In genomic region chr7:38452615-38453014, GRCh38 we compare ENCODE assay signal across 30 cellular contexts.
DNase-seq lines count a peak whose midpoint lies in the region; ATAC-seq and TF ChIP-seq lines count a peak whose summit lies in the region.
"Had no signal": no experiment of that assay in that cellular context is flagged by ENCODE, and none has a peak within 500 bp of the region (broad histone marks: within the 10 kb centered on the region; RNA-seq: fewer than 3 reads in every experiment).

No MANE protein-coding gene starts in this region.

- H3K27ac ChIP-seq in right atrium auricular region (no peak overlapping the region), heart right ventricle (peak overlapping the region in 3 of 10 donors; percentile 20 to 51 (median 37))
- H3K27ac ChIP-seq: gastrocnemius medialis, stomach, WERI-Rb-1 had no signal

- H3K27me3 ChIP-seq in right atrium auricular region = no peaks in the 10 kb centered on the region
- H3K27me3 ChIP-seq in heart right ventricle = no peaks in the 10 kb centered on the region
- H3K27me3 ChIP-seq: gastrocnemius medialis, stomach had no signal

- no peaks in the 10 kb centered on the region for H3K27me3 Mint-ChIP-seq in activated naive CD4-positive, alpha-beta T cell treated with anti-CD3 and anti-CD28 coated beads, Interleukin-2, amount 10 ng/mL, durations not matched to agents 7 days and 5 days

- H3K4me1 Mint-ChIP-seq in activated naive CD4-positive, alpha-beta T cell treated with anti-CD3 and anti-CD28 coated beads, Interleukin-2, amount 10 ng/mL, durations not matched to agents 7 days and 5 days = no peaks in the 10 kb centered on the region
- H3K4me1 Mint-ChIP-seq: activated CD4-positive, alpha-beta T cell treated with anti-CD3 and anti-CD28 coated beads, Interleukin-2, amount 10 ng/mL, durations not matched to agents 24 days and 14 days; B cell; CD8-positive, alpha-beta memory T cell; immature natural killer cell had no signal

- in situ Hi-C loops in GM13976 (cut with MboI; ENCODE audit: low sequenced_read_pairs, unreplicated experiment) = no loop called here

- H3K4me3 ChIP-seq in right atrium auricular region (no peak overlapping the region), heart right ventricle (no peak overlapping the region)
- H3K4me3 ChIP-seq: gastrocnemius medialis, stomach had no signal

- H3K9me3 Mint-ChIP-seq in activated naive CD4-positive, alpha-beta T cell treated with anti-CD3 and anti-CD28 coated beads, Interleukin-2, amount 10 ng/mL, durations not matched to agents 7 days and 5 days = peaks cover 3% of the 10 kb centered on the region
- H3K9me3 Mint-ChIP-seq: H9 had no signal

- no peak overlapping the region for H3K27ac Mint-ChIP-seq in activated naive CD4-positive, alpha-beta T cell treated with anti-CD3 and anti-CD28 coated beads, Interleukin-2, amount 10 ng/mL, durations not matched to agents 7 days and 5 days
- H3K27ac Mint-ChIP-seq: activated CD4-positive, alpha-beta T cell treated with anti-CD3 and anti-CD28 coated beads, Interleukin-2, amount 10 ng/mL, durations not matched to agents 24 days and 14 days; activated naive CD8-positive, alpha-beta T cell treated with anti-CD3 and anti-CD28 coated beads for 36 hours; B cell; CD8-positive, alpha-beta memory T cell; immature natural killer cell had no signal

- ATAC-seq in Right ventricle myocardium superior (ENCODE audit: poor library complexity) = peak; percentile 77
- ATAC-seq in heart right ventricle = peak in 7 of 8 donors; percentile 27 to 74 (median 66)
- ATAC-seq: gastrocnemius medialis, HepG2, Panc1 had no signal

- H3K4me1 ChIP-seq in right atrium auricular region (peaks cover 0 to 17% of the 10 kb centered on the region in 2 donors), heart right ventricle (peaks cover 0 to 19% (median 9%) of the 10 kb centered on the region in 9 donors)

- no peaks in the 10 kb centered on the region for H3K36me3 Mint-ChIP-seq in activated naive CD4-positive, alpha-beta T cell treated with anti-CD3 and anti-CD28 coated beads, Interleukin-2, amount 10 ng/mL, durations not matched to agents 7 days and 5 days
- H3K36me3 Mint-ChIP-seq: activated naive CD8-positive, alpha-beta T cell treated with anti-CD3 and anti-CD28 coated beads for 36 hours had no signal

- intact Hi-C loops in Right ventricle myocardium superior (cut with DNase I) (no loop called here), heart right ventricle (cut with DNase I) (loop anchor here in 6 of 10 donors (2.0 to 10.0 kb wide), 6 partner anchors 202 to 296 kb away; no protein-coding TSS in a partner anchor)

- CTCF ChIA-PET in activated naive CD4-positive, alpha-beta T cell treated with anti-CD3 and anti-CD28 coated beads, Interleukin-2, amount 10 ng/mL, durations not matched to agents 7 days and 5 days (lab: Charles Lee) = interaction anchor here (1.7 kb wide), 1 partner anchor 208 kb away, joined by 8 read pairs; no protein-coding TSS in a partner anchor

- H3K4me3 Mint-ChIP-seq in activated naive CD4-positive, alpha-beta T cell treated with anti-CD3 and anti-CD28 coated beads, Interleukin-2, amount 10 ng/mL, durations not matched to agents 7 days and 5 days = no peak overlapping the region
- H3K4me3 Mint-ChIP-seq: activated CD4-positive, alpha-beta T cell treated with anti-CD3 and anti-CD28 coated beads, Interleukin-2, amount 10 ng/mL, durations not matched to agents 24 days and 14 days; activated naive CD8-positive, alpha-beta T cell treated with anti-CD3 and anti-CD28 coated beads for 36 hours; B cell; CD8-positive, alpha-beta memory T cell; H9; immature natural killer cell had no signal

- H3K9me3 ChIP-seq in right atrium auricular region (no peaks in the 10 kb centered on the region), heart right ventricle (no peaks in the 10 kb centered on the region)
- H3K9me3 ChIP-seq: gastrocnemius medialis had no signal

- TF ChIP-seq CTCF in right atrium auricular region (IDR thresholded peaks at IDR 0.05) (no peak), heart right ventricle (IDR thresholded peaks at IDR 0.05) (no peak), GM13976 (IDR thresholded peaks at IDR 0.05; ENCODE audit: borderline replicate concordance, control extremely low read depth, extremely low read depth, insufficient read depth, missing control alignments) (no peak)

- H3K36me3 ChIP-seq in right atrium auricular region = no peaks in the 10 kb centered on the region
- H3K36me3 ChIP-seq in heart right ventricle = no peaks in the 10 kb centered on the region
- H3K36me3 ChIP-seq: gastrocnemius medialis, stomach, WERI-Rb-1 had no signal

- no peak for DNase-seq in Right ventricle myocardium superior
- DNase-seq in right atrium auricular region (ENCODE audit: low spot score) = no peak
- peak; percentile 39 for DNase-seq in astrocyte of the hippocampus (ENCODE audit: low read depth, low spot score)
- no peak for DNase-seq in heart right ventricle
- DNase-seq in germinal center (ENCODE audit: low spot score) = no peak
- DNase-seq in NCI-H2029 treated with DMSO at 0.1 percent for 48 hours (lab: John Stamatoyannopoulos, UW) = no peak
- no peak for DNase-seq in activated naive CD4-positive, alpha-beta T cell treated with anti-CD3 and anti-CD28 coated beads, Interleukin-2, amount 10 ng/mL, durations not matched to agents 7 days and 5 days
- no peak for DNase-seq in GM13976 (ENCODE audit: low spot score)
- DNase-seq: activated CD8-positive, alpha-beta memory T cell treated with anti-CD3 and anti-CD28 coated beads for 24 hours; activated naive CD8-positive, alpha-beta T cell treated with anti-CD3 and anti-CD28 coated beads for 36 hours; activated T-cell treated with anti-CD3 and anti-CD28 coated beads for 4 hours; aorta; CD8-positive, alpha-beta memory T cell; cortex of kidney; effector memory CD4-positive, alpha-beta T cell; gastrocnemius medialis; H9; immature natural killer cell; Karpas-422; NCI-H1417 treated with DMSO at 0.1 percent for 48 hours; NCI-H774; SIG-M5; stimulated activated CD4-positive, alpha-beta T cell treated with anti-CD3 and anti-CD28 coated beads, Interleukin-1b, Interleukin-23, amount 100 ng/mL, for 48 hours; stomach; T1000; WERI-Rb-1 had no signal
